1 cellular context compared by ENCODE assay signal in genomic region chr7:35799846-35800717, GRCh38.
TF ChIP-seq lines count a peak whose summit lies in the region.

No MANE protein-coding gene starts in this region.

TF ChIP-seq in HepG2, 621 proteins besides CTCF, POLR2A, EP300 and RAD21 (continued from another document and continues in another):
- TF ChIP-seq DZIP1 (CRISPR knock-in tag; IDR thresholded peaks at IDR 0.05) (no peak), HOXA9 (CRISPR knock-in tag; IDR thresholded peaks at IDR 0.05; ENCODE audit: borderline replicate concordance) (no peak), ZNF576 (CRISPR knock-in tag; IDR thresholded peaks at IDR 0.05) (no peak), HBP1 (CRISPR knock-in tag; IDR thresholded peaks at IDR 0.05; ENCODE audit: low read depth) (no peak), RBAK (CRISPR knock-in tag; IDR thresholded peaks at IDR 0.05) (no peak), ZNF264 (CRISPR knock-in tag; IDR thresholded peaks at IDR 0.05) (no peak), ZNF883 (CRISPR knock-in tag; IDR thresholded peaks at IDR 0.05; ENCODE audit: not compliant biosample characterization) (no peak), DR1 (CRISPR knock-in tag; IDR thresholded peaks at IDR 0.05) (no peak), EHMT2 (IDR thresholded peaks at IDR 0.05; ENCODE audit: borderline replicate concordance, low read depth, low read length) (no peak), CHCHD3 (CRISPR knock-in tag; IDR thresholded peaks at IDR 0.05) (peak; percentile 63; the same call in 1 of the 2 replicates), ZNF550 (CRISPR knock-in tag; IDR thresholded peaks at IDR 0.05; ENCODE audit: borderline replicate concordance) (no peak), ZNF7 (CRISPR knock-in tag; IDR thresholded peaks at IDR 0.05) (no peak), ZNF484 (CRISPR knock-in tag; IDR thresholded peaks at IDR 0.05; ENCODE audit: borderline replicate concordance, low read depth) (no peak), FOXP4 (CRISPR knock-in tag; IDR thresholded peaks at IDR 0.05) (no peak), ZNF451 (CRISPR knock-in tag; IDR thresholded peaks at IDR 0.05) (no peak), PCBP2 (optimal IDR thresholded peaks at IDR 0.05; ENCODE audit: low read depth, low read length, poor library complexity, severe bottlenecking) (no peak), ATAD3A (CRISPR knock-in tag; IDR thresholded peaks at IDR 0.05) (no peak), CCAR2 (optimal IDR thresholded peaks at IDR 0.05; ENCODE audit: low read depth, low read length) (no peak), FOXK1 (CRISPR knock-in tag; IDR thresholded peaks at IDR 0.05; ENCODE audit: borderline replicate concordance, low read depth) (no peak; the same call in 1 of the 2 replicates), GPN1 (CRISPR knock-in tag; IDR thresholded peaks at IDR 0.05; ENCODE audit: borderline replicate concordance) (no peak), ATF3 (CRISPR knock-in tag; IDR thresholded peaks at IDR 0.05) (no peak), ZNF552 (CRISPR knock-in tag; IDR thresholded peaks at IDR 0.05; ENCODE audit: borderline replicate concordance) (no peak), ZMYM2 (CRISPR knock-in tag; IDR thresholded peaks at IDR 0.05) (no peak), YY1 (IDR thresholded peaks at IDR 0.05; ENCODE audit: insufficient read depth, insufficient replicate concordance, low read depth, low read length) (no peak), LCORL (IDR thresholded peaks at IDR 0.05) (no peak), LCORL (CRISPR knock-in tag; IDR thresholded peaks at IDR 0.05) (no peak), E2F2 (CRISPR knock-in tag; IDR thresholded peaks at IDR 0.05; ENCODE audit: borderline replicate concordance) (peak; percentile 77; the same call in 1 of the 2 replicates), SALL1 (CRISPR knock-in tag; IDR thresholded peaks at IDR 0.05) (peak; percentile 33), PHF21A (CRISPR knock-in tag; IDR thresholded peaks at IDR 0.05) (no peak; the same call in 1 of the 2 replicates), ZNF17 (CRISPR knock-in tag; IDR thresholded peaks at IDR 0.05) (no peak), HDAC2 (CRISPR knock-in tag; IDR thresholded peaks at IDR 0.05) (no peak), ZNF558 (CRISPR knock-in tag; IDR thresholded peaks at IDR 0.05; ENCODE audit: borderline replicate concordance) (no peak), PAXIP1 (CRISPR knock-in tag; conservative IDR thresholded peaks at IDR 0.05) (no peak), ZMAT3 (CRISPR knock-in tag; conservative IDR thresholded peaks at IDR 0.05) (no peak), REPIN1 (CRISPR knock-in tag; IDR thresholded peaks at IDR 0.05; ENCODE audit: borderline replicate concordance, low read depth) (no peak), KAT8 (CRISPR knock-in tag; IDR thresholded peaks at IDR 0.05) (no peak), HCFC1 (IDR thresholded peaks at IDR 0.05; ENCODE audit: low read depth, low read length) (no peak), ZNF317 (CRISPR knock-in tag; IDR thresholded peaks at IDR 0.05) (peak; percentile 64; the same call in 1 of the 2 replicates), GTF2F1 (IDR thresholded peaks at IDR 0.05; ENCODE audit: low read length) (no peak), KAT7 (CRISPR knock-in tag; IDR thresholded peaks at IDR 0.05; ENCODE audit: borderline replicate concordance) (no peak; the same call in 1 of the 2 replicates), ZNF232 (CRISPR knock-in tag; IDR thresholded peaks at IDR 0.05; ENCODE audit: borderline replicate concordance) (peak; percentile 24; the same call in 1 of the 2 replicates), SP5 (CRISPR knock-in tag; IDR thresholded peaks at IDR 0.05; ENCODE audit: borderline replicate concordance, low read depth) (no peak), TFDP2 (CRISPR knock-in tag; IDR thresholded peaks at IDR 0.05) (no peak), NR2C2 (CRISPR knock-in tag; IDR thresholded peaks at IDR 0.05; ENCODE audit: borderline replicate concordance) (no peak), ZBTB20 (CRISPR knock-in tag; IDR thresholded peaks at IDR 0.05; ENCODE audit: borderline replicate concordance, low read depth) (no peak), FOXA3 (CRISPR knock-in tag; IDR thresholded peaks at IDR 0.05) (no peak), XRCC5 (optimal IDR thresholded peaks at IDR 0.05; ENCODE audit: low read length) (no peak), GMEB1 (CRISPR knock-in tag; IDR thresholded peaks at IDR 0.05; ENCODE audit: borderline replicate concordance) (no peak), ZNF816 (CRISPR knock-in tag; IDR thresholded peaks at IDR 0.05; ENCODE audit: borderline replicate concordance) (no peak; the same call in 1 of the 2 replicates), JUN (CRISPR knock-in tag; IDR thresholded peaks at IDR 0.05) (no peak; the same call in 1 of the 2 replicates), MZF1 (CRISPR knock-in tag; IDR thresholded peaks at IDR 0.05; ENCODE audit: borderline replicate concordance) (no peak), ZNF205 (CRISPR knock-in tag; IDR thresholded peaks at IDR 0.05) (peak; percentile 20; the same call in 1 of the 2 replicates), NFYB (CRISPR knock-in tag; IDR thresholded peaks at IDR 0.05) (no peak; the same call in 1 of the 2 replicates), SSRP1 (CRISPR knock-in tag; IDR thresholded peaks at IDR 0.05) (no peak)
